In the genomic region with DNA sequence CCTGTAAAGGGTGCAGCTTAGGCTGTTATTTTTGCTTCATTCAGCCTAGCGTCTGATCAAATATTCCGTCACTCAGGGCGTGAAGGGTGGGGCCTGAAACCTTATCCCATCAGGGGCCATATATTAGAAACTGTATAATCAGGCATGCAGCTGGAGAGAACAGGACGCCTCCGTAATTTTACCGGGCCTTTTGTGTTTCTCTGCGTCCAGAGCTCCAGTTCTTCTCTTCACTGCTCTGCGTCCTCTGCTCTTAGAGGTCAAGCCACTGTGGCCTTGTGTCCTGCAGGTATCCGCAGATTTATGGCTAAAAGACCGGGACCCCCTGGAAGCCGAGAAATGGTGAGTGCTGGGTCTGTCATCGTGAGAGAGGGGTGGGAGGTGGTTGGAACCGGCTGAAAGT, we compare ENCODE assay signal across 27 cellular contexts.
"Had no signal": no experiment of that assay in that cellular context is flagged by ENCODE, and none has a peak within 500 bp of the region (broad histone marks: within the 10 kb centered on the region; RNA-seq: fewer than 3 reads in every experiment).

A gene (plus strand): TSS at position 301 of the 400 bp plus-strand sequence. CDS start 0 bp downstream, at position 301.

- DNase-seq: activated B cell treated with CpG ODN at 0.5 μM for 24 hours; activated CD4-positive, alpha-beta memory T cell treated with anti-CD3 and anti-CD28 coated beads for 36 hours; activated CD4-positive, alpha-beta T cell treated with anti-CD3 and anti-CD28 coated beads for 4 hours; activated CD4-positive, alpha-beta T cell treated with anti-CD3 and anti-CD28 coated beads, Interleukin-2, amount 10 ng/mL, durations not matched to agents 24 days and 14 days; activated CD4-positive, alpha-beta T cell treated with anti-CD3 and anti-CD28 coated beads, Interleukin-2, amount 50 U/mL, for 1 hour; activated CD4-positive, alpha-beta T cell treated with anti-CD3 and anti-CD28 coated beads, Interleukin-2, amount 50 U/mL, for 4 hours; activated CD4-positive, CD25-positive, alpha-beta regulatory T cell treated with anti-CD3 and anti-CD28 coated beads, Interleukin-2, amount 50 U/mL, for 72 hours; activated CD8-positive, alpha-beta memory T cell treated with anti-CD3 and anti-CD28 coated beads, Interleukin-2, amount 50 U/mL, for 4 hours; activated CD8-positive, alpha-beta T cell treated with anti-CD3 and anti-CD28 coated beads for 36 hours; activated effector memory CD4-positive, alpha-beta T cell treated with anti-CD3 and anti-CD28 coated beads, Interleukin-2, amount 50 U/mL, for 16 hours; activated gamma-delta T cell treated with Interleukin-2 at 50 U/mL for 16 hours; activated naive CD4-positive, alpha-beta T cell; activated naive CD4-positive, alpha-beta T cell treated with anti-CD3 and anti-CD28 coated beads for 36 hours; activated naive CD4-positive, alpha-beta T cell treated with anti-CD3 and anti-CD28 coated beads, Interleukin-2, amount 50 U/mL, for 16 hours; activated naive CD8-positive, alpha-beta T cell treated with anti-CD3 and anti-CD28 coated beads for 36 hours; activated T-cell treated with anti-CD3 and anti-CD28 coated beads for 4 hours; activated T-cell treated with anti-CD3 and anti-CD28 coated beads, Interleukin-2, amount 50 U/mL, for 1 hour; activated T-cell treated with anti-CD3 and anti-CD28 coated beads, Interleukin-2, amount 50 U/mL, for 4 hours; activated T-cell treated with anti-CD3 and anti-CD28 coated beads, Interleukin-2, amount 50 U/mL, for 72 hours; adrenal gland; amniotic stem cell; aorta; body of pancreas; brain microvascular endothelial cell; central memory CD4-positive, alpha-beta T cell; T-helper 2 cell; T-helper 9 cell had no signal
